ENCODE assay signal across 8 cellular contexts in genomic region chr17:68182940-68183551, GRCh38.
A peak's percentile ranks its signal among the peaks of the same experiment; 100 is the strongest.
DNase-seq lines count a peak whose midpoint lies in the region; ATAC-seq and TF ChIP-seq lines count a peak whose summit lies in the region.

No MANE protein-coding gene starts in this region.

- peak; percentile 73 for DNase-seq in PC-3
- DNase-seq in activated naive CD4-positive, alpha-beta T cell treated with anti-CD3 and anti-CD28 coated beads, Interleukin-2, amount 50 U/mL, for 16 hours = peak; percentile 66
- DNase-seq in stimulated activated CD8-positive, alpha-beta memory T cell treated with anti-CD3 and anti-CD28 coated beads, Interleukin-15, amount 100 ng/mL, for 1 hour (ENCODE audit: low read depth) = peak; percentile 44
- DNase-seq in hippocampal formation (lab: John Stamatoyannopoulos, UW) = no peak
- DNase-seq in AG20443 (ENCODE audit: low spot score) = no peak
- no peak for DNase-seq in NCI-H2196 (lab: John Stamatoyannopoulos, UW; ENCODE audit: unreplicated experiment)

- H3K36me3 ChIP-seq in PC-3 (ENCODE audit: low read depth, low read length) = no peaks in the 10 kb centered on the region

- ATAC-seq in GM19468 (IDR thresholded peaks at IDR 0.05; ENCODE audit: extremely low read depth, unreplicated experiment) = peak; percentile 29
- ATAC-seq in PC-3 = peak; percentile 70
- ATAC-seq in GM21737 (IDR thresholded peaks at IDR 0.05; ENCODE audit: unreplicated experiment) = no peak

- no TSS peak for BruUV-seq in PC-3 (replicated peaks; lab: Mats Ljungman, UMichigan)

- peak overlapping the region; percentile 20; the same call in 1 of the 2 replicates for H3K4me2 ChIP-seq in PC-3 (ENCODE audit: low read length)

- POLR2A ChIA-PET in PC-3 (lab: Charles Lee; ENCODE audit: unreplicated experiment) = no interaction called here

- H3K27ac ChIP-seq in PC-3 (ENCODE audit: low read length) = peak overlapping the region; percentile 48

- no peak overlapping the region for H3K4me3 ChIP-seq in PC-3 (ENCODE audit: low read length)

- H2AFZ ChIP-seq in PC-3 (ENCODE audit: low read length) = peak overlapping the region; percentile 86

- peaks cover 9% of the 10 kb centered on the region for H3K4me1 ChIP-seq in PC-3 (ENCODE audit: insufficient read depth, low read length)

- H4K20me1 ChIP-seq in PC-3 (ENCODE audit: low read length) = no peaks in the 10 kb centered on the region

- H3K27me3 ChIP-seq in PC-3 (ENCODE audit: low read length) = no peaks in the 10 kb centered on the region

- TF ChIP-seq CTCF in PC-3 (conservative IDR thresholded peaks at IDR 0.05; ENCODE audit: low read depth, low read length) = no peak

- no peaks in the 10 kb centered on the region for H3K9me2 ChIP-seq in PC-3 (replicated peaks; ENCODE audit: low read length)

- CTCF ChIA-PET in PC-3 (lab: Charles Lee) = no interaction called here

- H3F3A ChIP-seq in PC-3 (ENCODE audit: low read length, unreplicated experiment) = no peaks in the 10 kb centered on the region

- intact Hi-C loops in PC-3 (cut with micrococcal nuclease) = no loop called here

- H3K9ac ChIP-seq in PC-3 (ENCODE audit: low read length) = peak overlapping the region; percentile 6; the same call in 1 of the 2 replicates

- no peaks in the 10 kb centered on the region for H3K9me3 ChIP-seq in PC-3 (ENCODE audit: low read length)

- no peaks in the 10 kb centered on the region for H3K79me2 ChIP-seq in PC-3 (ENCODE audit: low read length)

Comparison
In these comparisons a context has a peak if more than half of its experiments do, and no peak if none do; other contexts are left out.
1. DNase-seq: peak in PC-3 (single experiment), activated naive CD4-positive, alpha-beta T cell treated with anti-CD3 and anti-CD28 coated beads, Interleukin-2, amount 50 U/mL, for 16 hours (single experiment) and stimulated activated CD8-positive, alpha-beta memory T cell treated with anti-CD3 and anti-CD28 coated beads, Interleukin-15, amount 100 ng/mL, for 1 hour (single experiment); none in hippocampal formation (0 of 2), AG20443 (single experiment) and NCI-H2196 (single experiment).